In genomic region chrX:150664290-150664689, GRCh38 we compare ENCODE assay signal across 13 cellular contexts. TPM values are rescaled to one million over a fixed set of nuclear protein-coding genes. Genes with fewer than 3 reads are reported as not detected.
DNase-seq lines count a peak whose midpoint lies in the region; ATAC-seq, FAIRE-seq and TF ChIP-seq lines count a peak whose summit lies in the region.
"Had no signal": no experiment of that assay in that cellular context is flagged by ENCODE, and none has a peak within 500 bp of the region (broad histone marks: within the 10 kb centered on the region; RNA-seq: fewer than 3 reads in every experiment).

No MANE protein-coding gene starts in this region.

- TF ChIP-seq CTCF in pancreas (IDR thresholded peaks at IDR 0.05): no peak

- no peaks in the 10 kb centered on the region for H3K9me3 ChIP-seq in pancreas
- H3K9me3 ChIP-seq: upper lobe of left lung had no signal

- peaks cover 0 to 15% (median 6%) of the 10 kb centered on the region in 3 donors for H3K4me1 ChIP-seq in pancreas
- H3K4me1 ChIP-seq: upper lobe of left lung had no signal

- intact Hi-C loops in pancreas (cut with DNase I): no loop called here

- ATAC-seq in pancreas: peak; percentile 79 to 91 (median 86)
- no peak for ATAC-seq in HG03432 (IDR thresholded peaks at IDR 0.05; ENCODE audit: unreplicated experiment)
- ATAC-seq: activated naive CD8-positive, alpha-beta T cell treated with anti-CD3 and anti-CD28 coated beads, Interleukin-2, amount 50 U/mL, for 24 hours; T-cell had no signal

- peak; percentile 30 for DNase-seq in H4 (ENCODE audit: low spot score)
- peak; percentile 40 for DNase-seq in NCI-H2029 treated with DMSO at 0.1 percent for 48 hours (lab: John Stamatoyannopoulos, UW)
- peak; percentile 66 for DNase-seq in cerebellum (ENCODE audit: low spot score)
- DNase-seq in pancreas: peak; percentile 67 to 85 (median 82)
- DNase-seq in NK-92 treated with Interleukin-12 subunit alpha and Interleukin-12 subunit beta, amount 100 ng/mL, for 24 hours (lab: John Stamatoyannopoulos, UW): no peak
- DNase-seq in hippocampal formation (lab: John Stamatoyannopoulos, UW): no peak
- DNase-seq in SW480 (ENCODE audit: low spot score): no peak
- DNase-seq: activated naive CD8-positive, alpha-beta T cell treated with anti-CD3 and anti-CD28 coated beads, Interleukin-2, amount 50 U/mL, for 24 hours; effector CD4-positive, alpha-beta T cell; T-cell had no signal

- H3K36me3 ChIP-seq in pancreas: no peaks in the 10 kb centered on the region

- WGBS in pancreas, 2 donors: 8 to 12% methylated on average over 2 of the region's 2 CpGs

- FAIRE-seq in pancreas (lab: Jason Lieb, UNC): peak; percentile 74
- FAIRE-seq: GM12892 had no signal

- H3K27ac ChIP-seq in pancreas: peak overlapping the region in 1 of 4 donors; percentile 4
- H3K27ac ChIP-seq: upper lobe of left lung had no signal

- no peaks in the 10 kb centered on the region for H3K27me3 ChIP-seq in pancreas
- H3K27me3 ChIP-seq: upper lobe of left lung had no signal

- no peak overlapping the region for H3K4me3 ChIP-seq in pancreas
- H3K4me3 ChIP-seq: upper lobe of left lung had no signal

RNA-seq across cellular contexts. Expression of gene MTMR1, which starts 28.9 kb away (rescaled TPM):
- 11.3 and 13.8 TPM in 2 replicates for total RNA-seq in H4 (2014; rRNA removed; shearing (Covaris generic))
- total RNA-seq in cerebellum: 28.9 TPM
- 10 to 100 TPM in 4 of 6 donors, 1 to 10 TPM in 2; 7.2 to 14.0 (median 10.2) TPM for total RNA-seq in pancreas
- 10 to 100 TPM in 1 of 2 donors, 1 to 10 TPM in 1; 6.8 to 10.6 TPM for polyA plus RNA-seq in pancreas

Comparison
In these comparisons a context has a peak if more than half of its experiments do, and no peak if none do; other contexts are left out.
1. DNase-seq: peak in H4 (single experiment), NCI-H2029 treated with DMSO at 0.1 percent for 48 hours (single experiment), cerebellum (single experiment) and pancreas (6 of 6); none in NK-92 treated with Interleukin-12 subunit alpha and Interleukin-12 subunit beta, amount 100 ng/mL, for 24 hours (single experiment), hippocampal formation (0 of 2) and SW480 (single experiment).